Comparison of ENCODE assay signal across 14 cellular contexts in genomic region chr15:27119695-27120266, GRCh38.
DNase-seq lines count a peak whose midpoint lies in the region; ATAC-seq and TF ChIP-seq lines count a peak whose summit lies in the region.
"Had no signal": no experiment of that assay in that cellular context is flagged by ENCODE, and none has a peak within 500 bp of the region (broad histone marks: within the 10 kb centered on the region; RNA-seq: fewer than 3 reads in every experiment).

No MANE protein-coding gene starts in this region.

- DNase-seq in NCI-H82 (lab: John Stamatoyannopoulos, UW) = peak; percentile 10
- DNase-seq in NCI-H82 treated with DMSO at 0.1 percent for 48 hours (lab: John Stamatoyannopoulos, UW; ENCODE audit: unreplicated experiment) = no peak
- DNase-seq in OCI-M1 (lab: John Stamatoyannopoulos, UW) = peak; percentile 60
- peak; percentile 89 for DNase-seq in esophagus muscularis mucosa (ENCODE audit: extremely low spot score)
- no peak for DNase-seq in kidney tubule cell (ENCODE audit: low spot score)
- DNase-seq: Calu3; CD8-positive, alpha-beta T cell; DMS79 treated with DMSO at 0.1 percent for 48 hours; GF-D8; HCEC 1CT had no signal

- no peak for TF ChIP-seq POLR2A in esophagus muscularis mucosa (IDR thresholded peaks at IDR 0.05; ENCODE audit: low read depth)
- TF ChIP-seq POLR2A in gastroesophageal sphincter (IDR thresholded peaks at IDR 0.05) = no peak

- H3K4me3 ChIP-seq in esophagus muscularis mucosa (no peak overlapping the region), gastroesophageal sphincter (no peak overlapping the region)
- H3K4me3 ChIP-seq: BLaER1 treated with 17β-estradiol and CSF1 and Interleukin-3, amounts not matched to agents 10 nM and 100 nM; GM23338 had no signal

- H3K27me3 ChIP-seq in esophagus muscularis mucosa = no peaks in the 10 kb centered on the region
- no peaks in the 10 kb centered on the region for H3K27me3 ChIP-seq in gastroesophageal sphincter
- H3K27me3 ChIP-seq: BLaER1 treated with 17β-estradiol and CSF1 and Interleukin-3, amounts not matched to agents 10 nM and 100 nM had no signal

- WGBS in esophagus muscularis mucosa = 69% methylated on average over 5 of the region's 5 CpGs
- 53 to 62% methylated on average over 4 to 5 of the region's 5 CpGs for WGBS in gastroesophageal sphincter (ENCODE audit: low coverage in 1 of 2), 2 donors

- TF ChIP-seq CTCF in esophagus muscularis mucosa (IDR thresholded peaks at IDR 0.05) (no peak), gastroesophageal sphincter (IDR thresholded peaks at IDR 0.05) (no peak)

- H3K27ac ChIP-seq in esophagus muscularis mucosa (replicated peaks in 1 of 4) (no peak overlapping the region), gastroesophageal sphincter (no peak overlapping the region)
- H3K27ac ChIP-seq: BLaER1 treated with 17β-estradiol and CSF1 and Interleukin-3, amounts not matched to agents 10 nM and 100 nM had no signal

- intact Hi-C loops in esophagus muscularis mucosa (cut with DNase I) = no loop called here

- no peaks in the 10 kb centered on the region for H3K36me3 ChIP-seq in esophagus muscularis mucosa
- H3K36me3 ChIP-seq in gastroesophageal sphincter = no peaks in the 10 kb centered on the region
- H3K36me3 ChIP-seq: BLaER1 treated with 17β-estradiol and CSF1 and Interleukin-3, amounts not matched to agents 10 nM and 100 nM had no signal

- TF ChIP-seq EP300 in esophagus muscularis mucosa (IDR thresholded peaks at IDR 0.05) (no peak), gastroesophageal sphincter (IDR thresholded peaks at IDR 0.05) (no peak)

- H3K9me3 ChIP-seq in esophagus muscularis mucosa = no peaks in the 10 kb centered on the region
- no peaks in the 10 kb centered on the region for H3K9me3 ChIP-seq in gastroesophageal sphincter
- H3K9me3 ChIP-seq: BLaER1 treated with 17β-estradiol and CSF1 and Interleukin-3, amounts not matched to agents 10 nM and 100 nM had no signal

- no peaks in the 10 kb centered on the region for H3K4me1 ChIP-seq in esophagus muscularis mucosa
- H3K4me1 ChIP-seq in gastroesophageal sphincter = no peaks in the 10 kb centered on the region
- H3K4me1 ChIP-seq: BLaER1 treated with 17β-estradiol and CSF1 and Interleukin-3, amounts not matched to agents 10 nM and 100 nM had no signal

- ATAC-seq in GM18867 (IDR thresholded peaks at IDR 0.05; ENCODE audit: unreplicated experiment) (no peak), gastroesophageal sphincter (no peak)
- ATAC-seq: CD8-positive, alpha-beta T cell; GM23338 had no signal

Comparison
In these comparisons a context has a peak if more than half of its experiments do, and no peak if none do; other contexts are left out.
1. DNase-seq: peak in NCI-H82 (single experiment), OCI-M1 (single experiment) and esophagus muscularis mucosa (single experiment); none in NCI-H82 treated with DMSO at 0.1 percent for 48 hours (single experiment) and kidney tubule cell (single experiment).